10 cellular contexts compared by ENCODE assay signal in the genomic region with DNA sequence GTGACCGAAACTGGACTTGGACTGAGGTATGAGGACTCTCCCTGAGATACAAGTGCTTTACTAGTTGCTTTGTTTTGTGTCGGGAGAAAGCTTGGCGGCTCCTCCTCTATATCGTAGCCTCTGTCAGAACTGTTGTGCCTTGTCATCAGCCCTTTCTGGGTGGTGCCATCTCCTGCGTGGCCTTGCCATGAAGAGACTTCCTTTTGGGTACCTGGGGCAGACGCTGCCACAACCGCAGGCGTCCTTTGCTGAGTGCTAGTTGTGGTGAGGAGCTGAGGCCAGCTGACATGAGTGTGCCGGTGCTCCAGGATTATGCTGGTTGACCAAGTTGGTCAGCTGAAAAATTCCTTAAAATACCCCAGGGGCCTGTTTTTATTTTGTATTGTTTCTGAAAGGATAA.
DNase-seq lines count a peak whose midpoint lies in the region; ATAC-seq, FAIRE-seq and TF ChIP-seq lines count a peak whose summit lies in the region.
"Had no signal": no experiment of that assay in that cellular context is flagged by ENCODE, and none has a peak within 500 bp of the region (broad histone marks: within the 10 kb centered on the region; RNA-seq: fewer than 3 reads in every experiment).

No MANE protein-coding gene starts in this region.

- H3K36me3 ChIP-seq in Peyer's patch (no peaks in the 10 kb centered on the region), mucosa of stomach (ENCODE audit: control insufficient read depth, insufficient read depth, low read length) (no peaks in the 10 kb centered on the region)

- H3K27me3 Mint-ChIP-seq in activated T-cell treated with anti-CD3 and anti-CD28 coated beads, Interleukin-2, amount 50 U/mL, for 24 hours: no peaks in the 10 kb centered on the region

- no peak for FAIRE-seq in H54 (lab: Jason Lieb, UNC)

- H3K27ac ChIP-seq in Peyer's patch: peak overlapping the region in 1 of 4 donors; percentile 10

- TF ChIP-seq CTCF in Peyer's patch (IDR thresholded peaks at IDR 0.05): no peak

- H3K27me3 ChIP-seq in Peyer's patch (no peaks in the 10 kb centered on the region), mucosa of stomach (ENCODE audit: control insufficient read depth, insufficient read depth, low read length) (no peaks in the 10 kb centered on the region)

- H3K27ac Mint-ChIP-seq in activated T-cell treated with anti-CD3 and anti-CD28 coated beads, Interleukin-2, amount 50 U/mL, for 24 hours: peak overlapping the region; percentile 99

- H3K4me3 Mint-ChIP-seq in activated T-cell treated with anti-CD3 and anti-CD28 coated beads, Interleukin-2, amount 50 U/mL, for 24 hours: peak overlapping the region; percentile 86

- H3K9me3 Mint-ChIP-seq in activated T-cell treated with anti-CD3 and anti-CD28 coated beads, Interleukin-2, amount 50 U/mL, for 24 hours: peaks cover 9% of the 10 kb centered on the region

- peak overlapping the region; percentile 33 for H3K9ac ChIP-seq in mucosa of stomach (ENCODE audit: low read length)

- TF ChIP-seq POLR2A in Peyer's patch (IDR thresholded peaks at IDR 0.05) (no peak), H54 (IDR thresholded peaks at IDR 0.05; ENCODE audit: low read depth, low read length) (no peak)

- H3K36me3 Mint-ChIP-seq in activated T-cell treated with anti-CD3 and anti-CD28 coated beads, Interleukin-2, amount 50 U/mL, for 24 hours (ENCODE audit: low read depth): peaks cover 51% of the 10 kb centered on the region

- H3K4me3 ChIP-seq in Peyer's patch: no peak overlapping the region
- H3K4me3 ChIP-seq in mucosa of stomach (ENCODE audit: low read length): no peak overlapping the region

- H3K4me1 ChIP-seq in Peyer's patch (peaks cover 0 to 13% (median 5%) of the 10 kb centered on the region in 4 donors), mucosa of stomach (ENCODE audit: control insufficient read depth, insufficient read depth, low read length) (peaks cover 29% of the 10 kb centered on the region)

- H3K9me3 ChIP-seq in Peyer's patch (no peaks in the 10 kb centered on the region), mucosa of stomach (ENCODE audit: control insufficient read depth, low read length) (no peaks in the 10 kb centered on the region)

- intact Hi-C loops in Right ventricle myocardium inferior (cut with DNase I): no loop called here

- ATAC-seq in HG02884 (IDR thresholded peaks at IDR 0.05; ENCODE audit: unreplicated experiment): no peak
- no peak for ATAC-seq in Right ventricle myocardium inferior

- H3K4me1 Mint-ChIP-seq in activated T-cell treated with anti-CD3 and anti-CD28 coated beads, Interleukin-2, amount 50 U/mL, for 24 hours (ENCODE audit: low read depth): peaks cover 89% of the 10 kb centered on the region

- DNase-seq in Daoy (ENCODE audit: low read depth) (peak; percentile 39), Peyer's patch (peak in 2 of 3 donors; percentile 58 to 65), medulla oblongata (ENCODE audit: extremely low spot score) (no peak), H54 (ENCODE audit: insufficient read length, low spot score) (no peak), Right ventricle myocardium inferior (ENCODE audit: missing footprints) (no peak)
- peak; percentile 75 for DNase-seq in activated T-cell treated with anti-CD3 and anti-CD28 coated beads, Interleukin-2, amount 50 U/mL, for 24 hours
- DNase-seq: Kasumi-1, NCI-H524 had no signal

Comparison
In these comparisons a context has a peak if more than half of its experiments do, and no peak if none do; other contexts are left out.
1. DNase-seq: peak in Daoy (single experiment), Peyer's patch (2 of 3) and activated T-cell treated with anti-CD3 and anti-CD28 coated beads, Interleukin-2, amount 50 U/mL, for 24 hours (single experiment); none in medulla oblongata (single experiment), H54 (single experiment) and Right ventricle myocardium inferior (single experiment).